15 cellular contexts compared by ENCODE assay signal in genomic region chr5:106106384-106106783, GRCh38.
DNase-seq lines count a peak whose midpoint lies in the region; ATAC-seq and TF ChIP-seq lines count a peak whose summit lies in the region.
"Had no signal": no experiment of that assay in that cellular context is flagged by ENCODE, and none has a peak within 500 bp of the region (broad histone marks: within the 10 kb centered on the region; RNA-seq: fewer than 3 reads in every experiment).

No MANE protein-coding gene starts in this region.

- CTCF ChIA-PET in HCT116 (lab: Charles Lee): no interaction called here

- no TSS peak for BruUV-seq in HCT116 (replicated peaks; lab: Mats Ljungman, UMichigan)

- H3K9me3 ChIP-seq in HCT116 (ENCODE audit: control insufficient read depth in 1 of 2, insufficient read depth in 1 of 2, low read depth in 1 of 2, low read length in 2 of 2) (no peaks in the 10 kb centered on the region), esophagus squamous epithelium (no peaks in the 10 kb centered on the region)
- H3K9me3 ChIP-seq: BLaER1 treated with 17β-estradiol and CSF1 and Interleukin-3, amounts not matched to agents 10 nM and 100 nM had no signal

- DNase-seq in HCT116 (ENCODE audit: low read depth, low spot score): no peak
- no peak for DNase-seq in chondrocyte (ENCODE audit: low spot score)
- DNase-seq in iris pigment epithelial cell (ENCODE audit: low read depth): peak; percentile 22
- no peak for DNase-seq in dorsolateral prefrontal cortex
- no peak for DNase-seq in esophagus squamous epithelium (lab: John Stamatoyannopoulos, UW)
- DNase-seq in GM13976 (ENCODE audit: low spot score): no peak
- DNase-seq in RKO (ENCODE audit: low spot score): no peak
- DNase-seq: CD8-positive, alpha-beta T cell; MV-4-11; NCI-H1417 treated with DMSO at 0.1 percent for 48 hours; NCI-H187; NCI-H446; NCI-H526 had no signal

- H3K9ac ChIP-seq in HCT116 (ENCODE audit: low read length): no peak overlapping the region
- H3K9ac ChIP-seq: BLaER1 treated with 17β-estradiol and CSF1 and Interleukin-3, amounts not matched to agents 10 nM and 100 nM had no signal

- H3K36me3 Mint-ChIP-seq in chondrocyte (ENCODE audit: low read depth): no peaks in the 10 kb centered on the region
- H3K36me3 Mint-ChIP-seq: CD8-positive, alpha-beta T cell had no signal

- intact Hi-C loops in HCT116 (cut with micrococcal nuclease) (no loop called here), dorsolateral prefrontal cortex (cut with DNase I) (no loop called here), esophagus squamous epithelium (cut with DNase I) (no loop called here)

- peak overlapping the region; percentile 27 for H3K27ac Mint-ChIP-seq in chondrocyte (ENCODE audit: unreplicated experiment)
- H3K27ac Mint-ChIP-seq: CD8-positive, alpha-beta T cell had no signal

- no peak for TF ChIP-seq RAD21 in HCT116 (IDR thresholded peaks at IDR 0.05; ENCODE audit: low read depth)

- POLR2A ChIA-PET in HCT116 (lab: Charles Lee): no interaction called here

- no peak overlapping the region for H3K4me3 ChIP-seq in HCT116 (replicated peaks in 1 of 2; ENCODE audit: low read depth in 1 of 2, low read length in 2 of 2)
- H3K4me3 ChIP-seq in dorsolateral prefrontal cortex: no peak overlapping the region
- no peak overlapping the region for H3K4me3 ChIP-seq in esophagus squamous epithelium
- H3K4me3 ChIP-seq: BLaER1 treated with 17β-estradiol and CSF1 and Interleukin-3, amounts not matched to agents 10 nM and 100 nM had no signal

- no peak overlapping the region for H3K4me3 Mint-ChIP-seq in chondrocyte (ENCODE audit: unreplicated experiment)
- H3K4me3 Mint-ChIP-seq: CD8-positive, alpha-beta T cell had no signal

- no peaks in the 10 kb centered on the region for H3K9me2 ChIP-seq in HCT116 (ENCODE audit: insufficient read depth)

- TF ChIP-seq CTCF in HCT116 (IDR thresholded peaks at IDR 0.05 in 2 of 3, conservative IDR thresholded peaks at IDR 0.05 in 1 of 3; ENCODE audit: borderline replicate concordance in 1 of 3, insufficient read depth in 1 of 3, low read depth in 2 of 3, low read length in 2 of 3) (no peak), chondrocyte (IDR thresholded peaks at IDR 0.05) (no peak), dorsolateral prefrontal cortex (IDR thresholded peaks at IDR 0.05 in 54 of 56, conservative IDR thresholded peaks at IDR 0.05 in 2 of 56; ENCODE audit: low read depth in 1 of 56, partially characterized antibody in 56 of 56) (no peak), esophagus squamous epithelium (IDR thresholded peaks at IDR 0.05) (no peak), GM13976 (IDR thresholded peaks at IDR 0.05; ENCODE audit: borderline replicate concordance, control extremely low read depth, extremely low read depth, insufficient read depth, missing control alignments) (no peak)

- H3K79me2 ChIP-seq in HCT116 (ENCODE audit: insufficient read depth, low read length): no peaks in the 10 kb centered on the region

- H3K4me1 Mint-ChIP-seq in chondrocyte (ENCODE audit: low read depth): peaks cover 33% of the 10 kb centered on the region

- RAD21 ChIA-PET in HCT116 (lab: Charles Lee; ENCODE audit: low non-redundant PET in 1 of 2, low total read pairs in 2 of 2, uncharacterized antibody in 2 of 2, unreplicated experiment in 2 of 2): no interaction called here

- no peak overlapping the region for H3K4me2 ChIP-seq in HCT116 (ENCODE audit: low read length)
- H3K4me2 ChIP-seq: BLaER1 treated with 17β-estradiol and CSF1 and Interleukin-3, amounts not matched to agents 10 nM and 100 nM had no signal

- H3K27me3 Mint-ChIP-seq in chondrocyte (ENCODE audit: low read depth): no peaks in the 10 kb centered on the region

- in situ Hi-C loops in GM13976 (cut with MboI; ENCODE audit: low sequenced_read_pairs, unreplicated experiment): no loop called here

- H3K36me3 ChIP-seq in HCT116 (ENCODE audit: control insufficient read depth in 1 of 2, insufficient read depth in 2 of 2, low read length in 2 of 2) (no peaks in the 10 kb centered on the region), esophagus squamous epithelium (no peaks in the 10 kb centered on the region)
- H3K36me3 ChIP-seq: BLaER1 treated with 17β-estradiol and CSF1 and Interleukin-3, amounts not matched to agents 10 nM and 100 nM had no signal

- H3K27ac ChIP-seq in HCT116 (ENCODE audit: low read depth, low read length) (no peak overlapping the region), dorsolateral prefrontal cortex (no peak overlapping the region), esophagus squamous epithelium (no peak overlapping the region)
- H3K27ac ChIP-seq: BLaER1 treated with 17β-estradiol and CSF1 and Interleukin-3, amounts not matched to agents 10 nM and 100 nM had no signal

- H3K27me3 ChIP-seq in HCT116 (ENCODE audit: insufficient read depth, low read length) (no peaks in the 10 kb centered on the region), dorsolateral prefrontal cortex (no peaks in the 10 kb centered on the region), esophagus squamous epithelium (no peaks in the 10 kb centered on the region)
- H3K27me3 ChIP-seq: BLaER1 treated with 17β-estradiol and CSF1 and Interleukin-3, amounts not matched to agents 10 nM and 100 nM had no signal

- peak overlapping the region; percentile 16 for H2AFZ ChIP-seq in HCT116 (ENCODE audit: low read depth, low read length, poor library complexity, severe bottlenecking)

- TF ChIP-seq POLR2A in HCT116 (IDR thresholded peaks at IDR 0.05; ENCODE audit: borderline replicate concordance, extremely low read depth, insufficient read depth, insufficient read length): no peak
- TF ChIP-seq POLR2A in esophagus squamous epithelium (IDR thresholded peaks at IDR 0.05): no peak

- H3K4me1 ChIP-seq in HCT116 (ENCODE audit: control insufficient read depth in 1 of 2, insufficient read depth in 2 of 2, low read length in 2 of 2): no peaks in the 10 kb centered on the region
- H3K4me1 ChIP-seq in esophagus squamous epithelium: no peaks in the 10 kb centered on the region
- H3K4me1 ChIP-seq: BLaER1 treated with 17β-estradiol and CSF1 and Interleukin-3, amounts not matched to agents 10 nM and 100 nM had no signal

- H3K9me3 Mint-ChIP-seq in chondrocyte (ENCODE audit: low read depth): peaks cover 10% of the 10 kb centered on the region

- no peak for ATAC-seq in HCT116
- ATAC-seq: CD8-positive, alpha-beta T cell; Right ventricle myocardium inferior had no signal

- whole genome bisulfite sequencing in esophagus squamous epithelium, 2 donors: 26 to 43% methylated on average over 2 of the region's 2 CpGs

- H4K20me1 ChIP-seq in HCT116 (ENCODE audit: insufficient read depth): no peaks in the 10 kb centered on the region
- H4K20me1 ChIP-seq: BLaER1 treated with 17β-estradiol and CSF1 and Interleukin-3, amounts not matched to agents 10 nM and 100 nM had no signal

TF ChIP-seq in HCT116, 20 proteins besides CTCF, POLR2A, EP300 and RAD21 (continues in another document):
- TF ChIP-seq REST (IDR thresholded peaks at IDR 0.05; ENCODE audit: low read depth) (no peak), YY1 (IDR thresholded peaks at IDR 0.05; ENCODE audit: extremely low read depth, insufficient replicate concordance, low read depth, low read length) (no peak), FOSL1 (IDR thresholded peaks at IDR 0.05; ENCODE audit: low read depth) (no peak), TCF7L2 (IDR thresholded peaks at IDR 0.05; ENCODE audit: borderline replicate concordance, extremely low read depth, insufficient read depth, insufficient read length) (no peak), SIN3A (IDR thresholded peaks at IDR 0.05; ENCODE audit: low read depth) (no peak), EZH2phosphoT487 (IDR thresholded peaks at IDR 0.05; ENCODE audit: borderline replicate concordance) (no peak), ZFX (IDR thresholded peaks at IDR 0.05) (no peak), SRF (IDR thresholded peaks at IDR 0.05; ENCODE audit: low read depth) (no peak), CEBPB (IDR thresholded peaks at IDR 0.05; ENCODE audit: low read depth) (no peak), ELF1 (IDR thresholded peaks at IDR 0.05; ENCODE audit: borderline replicate concordance, low read depth) (no peak), ZNF274 (IDR thresholded peaks at IDR 0.05; ENCODE audit: low read depth, low read length) (no peak), EGR1 (IDR thresholded peaks at IDR 0.05; ENCODE audit: low read depth) (no peak), JUND (IDR thresholded peaks at IDR 0.05) (no peak), POLR2AphosphoS5 (IDR thresholded peaks at IDR 0.05; ENCODE audit: low read depth, low read length) (no peak), EZH2 (IDR thresholded peaks at IDR 0.05) (no peak)
